In genomic region chr6:15274696-15275387, GRCh38 we compare ENCODE assay signal across 1 cellular context.
TF ChIP-seq lines count a peak whose summit lies in the region.

No MANE protein-coding gene starts in this region.

TF ChIP-seq in WTC11, 78 proteins besides CTCF, POLR2A, EP300 and RAD21 (continued from another document):
- TF ChIP-seq AFF4 (CRISPR knock-in tag; IDR thresholded peaks at IDR 0.05; ENCODE audit: borderline replicate concordance) (no peak), NFATC4 (CRISPR knock-in tag; IDR thresholded peaks at IDR 0.05) (no peak), CBFB (CRISPR knock-in tag; IDR thresholded peaks at IDR 0.05; ENCODE audit: low read depth) (no peak), ZBTB21 (CRISPR knock-in tag; IDR thresholded peaks at IDR 0.05; ENCODE audit: borderline replicate concordance) (no peak), ZNF317 (CRISPR knock-in tag; IDR thresholded peaks at IDR 0.05; ENCODE audit: borderline replicate concordance, low read depth) (no peak), ZNF219 (CRISPR knock-in tag; IDR thresholded peaks at IDR 0.05; ENCODE audit: borderline replicate concordance) (no peak), IRF1 (CRISPR knock-in tag; IDR thresholded peaks at IDR 0.05) (no peak), ATF1 (CRISPR knock-in tag; IDR thresholded peaks at IDR 0.05) (no peak)
TF ChIP-seq in WTC11: peak in this region for 0.
